Comparison of ENCODE assay signal across 34 cellular contexts in genomic region chr11:20060180-20060579, GRCh38.
DNase-seq lines count a peak whose midpoint lies in the region; ATAC-seq and TF ChIP-seq lines count a peak whose summit lies in the region.
"Had no signal": no experiment of that assay in that cellular context is flagged by ENCODE, and none has a peak within 500 bp of the region (broad histone marks: within the 10 kb centered on the region; RNA-seq: fewer than 3 reads in every experiment).

No MANE protein-coding gene starts in this region.

- no peaks in the 10 kb centered on the region for H3K36me3 Mint-ChIP-seq in stimulated activated memory B cell treated with anti-CD40 and anti-IgM and Interleukin-4, amounts not matched to agents 10 μg/mL and 1 μg/mL and 100 μg/mL, for 72 hours
- H3K36me3 Mint-ChIP-seq: activated naive CD4-positive, alpha-beta T cell treated with anti-CD3 and anti-CD28 coated beads, Interleukin-2, amount 50 U/mL, for 24 hours; natural killer cell treated with Interleukin-12 subunit alpha and Interleukin-12 subunit beta and Interleukin-15 and Interleukin-18, amount 100 ng/mL, for 72 hours; T-cell had no signal

- H3K27me3 Mint-ChIP-seq in stimulated activated memory B cell treated with anti-CD40 and anti-IgM and Interleukin-4, amounts not matched to agents 10 μg/mL and 1 μg/mL and 100 μg/mL, for 72 hours = no peaks in the 10 kb centered on the region
- H3K27me3 Mint-ChIP-seq: activated B cell treated with CpG ODN at 0.5 μM for 24 hours; activated T-helper 17 cell treated with anti-CD3 and anti-CD28 coated beads, Interleukin-2, amount 50 U/mL, for 72 hours; dendritic cell treated with granulocyte-macrophage colony-stimulating factor and Interleukin-4, amounts not matched to agents 40 ng/mL and 50 ng/mL, for 4 days; T-cell had no signal

- H3K27ac ChIP-seq in cardiac muscle cell = peak overlapping the region; percentile 63
- H3K27ac ChIP-seq: ovary, Peyer's patch, SJCRH30, uterus had no signal

- H3K27me3 ChIP-seq in cardiac muscle cell = no peaks in the 10 kb centered on the region
- H3K27me3 ChIP-seq: MG63, ovary, Peyer's patch, SJCRH30, uterus had no signal

- H3K4me1 Mint-ChIP-seq in stimulated activated memory B cell treated with anti-CD40 and anti-IgM and Interleukin-4, amounts not matched to agents 10 μg/mL and 1 μg/mL and 100 μg/mL, for 72 hours = no peaks in the 10 kb centered on the region
- H3K4me1 Mint-ChIP-seq: activated B cell treated with CpG ODN at 0.5 μM for 24 hours; activated naive CD4-positive, alpha-beta T cell treated with anti-CD3 and anti-CD28 coated beads, Interleukin-2, amount 50 U/mL, for 24 hours; activated T-helper 17 cell treated with anti-CD3 and anti-CD28 coated beads, Interleukin-2, amount 50 U/mL, for 72 hours; T-cell had no signal

- peaks cover 19% of the 10 kb centered on the region for H3K4me1 ChIP-seq in cardiac muscle cell (ENCODE audit: low read depth)
- H3K4me1 ChIP-seq: Peyer's patch, uterus had no signal

- intact Hi-C loops in Right ventricle myocardium inferior (cut with DNase I) = no loop called here

- no peak overlapping the region for H3K27ac Mint-ChIP-seq in stimulated activated memory B cell treated with anti-CD40 and anti-IgM and Interleukin-4, amounts not matched to agents 10 μg/mL and 1 μg/mL and 100 μg/mL, for 72 hours
- H3K27ac Mint-ChIP-seq: activated B cell treated with CpG ODN at 0.5 μM for 24 hours; activated naive CD4-positive, alpha-beta T cell treated with anti-CD3 and anti-CD28 coated beads, Interleukin-2, amount 50 U/mL, for 24 hours; activated T-helper 17 cell treated with anti-CD3 and anti-CD28 coated beads, Interleukin-2, amount 50 U/mL, for 72 hours; dendritic cell treated with granulocyte-macrophage colony-stimulating factor and Interleukin-4, amounts not matched to agents 40 ng/mL and 50 ng/mL, for 4 days; natural killer cell treated with Interleukin-12 subunit alpha and Interleukin-12 subunit beta and Interleukin-15 and Interleukin-18, amount 100 ng/mL, for 72 hours; T-cell had no signal

- H3K4me3 ChIP-seq in cardiac muscle cell = no peak overlapping the region
- H3K4me3 ChIP-seq: MG63, mucosa of descending colon, ovary, Peyer's patch, SJCRH30, uterus had no signal

- no peak for DNase-seq in cardiac muscle cell (ENCODE audit: low read depth in 1 of 2, low spot score in 1 of 2)
- no peak for DNase-seq in Right ventricle myocardium inferior (ENCODE audit: missing footprints)
- peak; percentile 34 for DNase-seq in left kidney (ENCODE audit: low read depth, low spot score)
- no peak for DNase-seq in activated T-cell treated with anti-CD3 and anti-CD28 coated beads, Interleukin-2, amount 50 U/mL, for 48 hours
- DNase-seq in NCI-H2107 (lab: John Stamatoyannopoulos, UW) = no peak
- DNase-seq: 8988T; activated B cell treated with CpG ODN at 0.5 μM for 24 hours; activated CD4-positive, alpha-beta T cell treated with anti-CD3 and anti-CD28 coated beads, Interleukin-2, amount 50 U/mL, for 48 hours; activated CD8-positive, alpha-beta memory T cell treated with anti-CD3 and anti-CD28 coated beads, Interleukin-2, amount 50 U/mL, for 4 hours; Calu3; central memory CD4-positive, alpha-beta T cell; DMS79 treated with DMSO at 0.1 percent for 48 hours; GF-D8; H9; KBM-7; MG63; mucosa of descending colon; NCI-H1105 treated with DMSO at 0.1 percent for 48 hours; NCI-H1930; NCI-H2227 treated with DMSO at 0.1 percent for 48 hours; ovary; Peyer's patch; SJCRH30; stimulated activated CD4-positive, alpha-beta T cell treated with anti-CD3 and anti-CD28 coated beads, Interleukin-15, amount 100 ng/mL, for 24 hours; stimulated activated naive CD4-positive, alpha-beta T cell; T-cell; uterus had no signal

- no peak for ATAC-seq in Right ventricle myocardium inferior
- ATAC-seq in esophagus mucosa = peak; percentile 34
- peak; percentile 16 for ATAC-seq in stimulated activated memory B cell treated with anti-CD40 and anti-IgM and Interleukin-4, amounts not matched to agents 10 μg/mL and 1 μg/mL and 100 μg/mL, for 72 hours
- no peak for ATAC-seq in GM18502 (IDR thresholded peaks at IDR 0.05; ENCODE audit: poor library complexity, unreplicated experiment)
- ATAC-seq: activated T-helper 17 cell treated with anti-CD3 and anti-CD28 coated beads, Interleukin-2, amount 50 U/mL, for 72 hours; mucosa of descending colon; natural killer cell treated with Interleukin-12 subunit alpha and Interleukin-12 subunit beta and Interleukin-15 and Interleukin-18, amount 100 ng/mL, for 72 hours; T-cell had no signal

- no peaks in the 10 kb centered on the region for H3K9me3 ChIP-seq in cardiac muscle cell (ENCODE audit: low read depth)
- H3K9me3 ChIP-seq: MG63, mucosa of descending colon, ovary, Peyer's patch, SJCRH30, uterus had no signal

- TF ChIP-seq CTCF in cardiac muscle cell (IDR thresholded peaks at IDR 0.05; ENCODE audit: low read depth, low read length) = no peak

- no peak overlapping the region for H3K4me3 Mint-ChIP-seq in stimulated activated memory B cell treated with anti-CD40 and anti-IgM and Interleukin-4, amounts not matched to agents 10 μg/mL and 1 μg/mL and 100 μg/mL, for 72 hours
- H3K4me3 Mint-ChIP-seq: activated B cell treated with CpG ODN at 0.5 μM for 24 hours; activated naive CD4-positive, alpha-beta T cell treated with anti-CD3 and anti-CD28 coated beads, Interleukin-2, amount 50 U/mL, for 24 hours; activated T-helper 17 cell treated with anti-CD3 and anti-CD28 coated beads, Interleukin-2, amount 50 U/mL, for 72 hours; dendritic cell treated with granulocyte-macrophage colony-stimulating factor and Interleukin-4, amounts not matched to agents 40 ng/mL and 50 ng/mL, for 4 days; H9; natural killer cell treated with Interleukin-12 subunit alpha and Interleukin-12 subunit beta and Interleukin-15 and Interleukin-18, amount 100 ng/mL, for 72 hours; T-cell had no signal

- H3K36me3 ChIP-seq in cardiac muscle cell = peaks cover 94% of the 10 kb centered on the region
- H3K36me3 ChIP-seq: ovary, Peyer's patch, uterus had no signal

- H3K9me3 Mint-ChIP-seq in stimulated activated memory B cell treated with anti-CD40 and anti-IgM and Interleukin-4, amounts not matched to agents 10 μg/mL and 1 μg/mL and 100 μg/mL, for 72 hours = no peaks in the 10 kb centered on the region
- H3K9me3 Mint-ChIP-seq: activated B cell treated with CpG ODN at 0.5 μM for 24 hours; activated naive CD4-positive, alpha-beta T cell treated with anti-CD3 and anti-CD28 coated beads, Interleukin-2, amount 50 U/mL, for 24 hours; activated T-helper 17 cell treated with anti-CD3 and anti-CD28 coated beads, Interleukin-2, amount 50 U/mL, for 72 hours; dendritic cell treated with granulocyte-macrophage colony-stimulating factor and Interleukin-4, amounts not matched to agents 40 ng/mL and 50 ng/mL, for 4 days; H9; natural killer cell treated with Interleukin-12 subunit alpha and Interleukin-12 subunit beta and Interleukin-15 and Interleukin-18, amount 100 ng/mL, for 72 hours; T-cell had no signal

Comparison
In these comparisons a context has a peak if more than half of its experiments do, and no peak if none do; other contexts are left out.
1. ATAC-seq: peak in esophagus mucosa (single experiment) and stimulated activated memory B cell treated with anti-CD40 and anti-IgM and Interleukin-4, amounts not matched to agents 10 μg/mL and 1 μg/mL and 100 μg/mL, for 72 hours (single experiment); none in Right ventricle myocardium inferior (single experiment) and GM18502 (single experiment).